8 cellular contexts compared by ENCODE assay signal in genomic region chr17:28902819-28903545, GRCh38. TPM values are rescaled to one million over a fixed set of nuclear protein-coding genes. Genes with fewer than 3 reads are reported as not detected.
DNase-seq lines count a peak whose midpoint lies in the region; ATAC-seq and TF ChIP-seq lines count a peak whose summit lies in the region.

Gene DHRS13, minus strand, starts transcription at chr17:28903079. Its CDS starts 135 bp downstream, at chr17:28902944.

- CTCF ChIA-PET in GM10248 (lab: Yijun Ruan, JAX) = interaction anchor here (0.7 to 11.5 kb wide), 35 partner anchors 8 to 260 kb away, joined by 3 to 89 read pairs (median 4); partner anchors contain the start of genes FAM222B, PHF12 and TLCD1

- POLR2A ChIA-PET in GM10248 (lab: Yijun Ruan, JAX) = no interaction called here

- H4K20me1 ChIP-seq in osteoblast (ENCODE audit: insufficient read depth, low read length) = peaks cover 7% of the 10 kb centered on the region

- peaks cover 0 to 5% of the 10 kb centered on the region in 2 donors for H3K9me3 Mint-ChIP-seq in activated naive CD4-positive, alpha-beta T cell treated with anti-CD3 and anti-CD28 coated beads, Interleukin-2, amount 50 U/mL, for 72 hours

- no peak within 1 kb of the TSS for H3K27ac ChIP-seq in osteoblast (ENCODE audit: low read depth, low read length)
- peak within 1 kb of the TSS; percentile 76 for H3K27ac ChIP-seq in thymus (ENCODE audit: low read depth)

- peak within 1 kb of the TSS; percentile 88 for H3K4me2 ChIP-seq in osteoblast (ENCODE audit: insufficient read depth, low read length)

- H3K27me3 ChIP-seq in osteoblast (ENCODE audit: insufficient read depth, low read length) (no peaks in the 10 kb centered on the region), thymus (ENCODE audit: control insufficient read depth, insufficient read depth) (no peaks in the 10 kb centered on the region)

- H3K79me2 ChIP-seq in osteoblast (ENCODE audit: insufficient read depth, low read length) = peaks cover 4% of the 10 kb centered on the region

- DNase-seq in GM10248 (ENCODE audit: extremely low spot score) (peak; percentile 93), NCI-H1048 (lab: John Stamatoyannopoulos, UW) (peak; percentile 84), SKM-1 (lab: John Stamatoyannopoulos, UW; ENCODE audit: unreplicated experiment) (peak; percentile 83), glomerular visceral epithelial cell (ENCODE audit: extremely low spot score) (peak; percentile 97), osteoblast (ENCODE audit: insufficient read length, low spot score, missing footprints) (peak; percentile 100)
- peak; percentile 92 to 99 for DNase-seq in activated naive CD4-positive, alpha-beta T cell treated with anti-CD3 and anti-CD28 coated beads, Interleukin-2, amount 50 U/mL, for 72 hours (ENCODE audit: low spot score in 2 of 2)

- H3K36me3 Mint-ChIP-seq in activated naive CD4-positive, alpha-beta T cell treated with anti-CD3 and anti-CD28 coated beads, Interleukin-2, amount 50 U/mL, for 72 hours = peaks cover 16 to 26% of the 10 kb centered on the region in 2 donors

- peak within 1 kb of the TSS; percentile 82 to 98 for H3K27ac Mint-ChIP-seq in activated naive CD4-positive, alpha-beta T cell treated with anti-CD3 and anti-CD28 coated beads, Interleukin-2, amount 50 U/mL, for 72 hours

- H3K9me3 ChIP-seq in osteoblast (ENCODE audit: low read depth, low read length) = no peaks in the 10 kb centered on the region
- no peaks in the 10 kb centered on the region for H3K9me3 ChIP-seq in thymus (ENCODE audit: control insufficient read depth)

- ATAC-seq in HG02588 (IDR thresholded peaks at IDR 0.05; ENCODE audit: unreplicated experiment) = peak; percentile 73
- peak; percentile 90 to 94 for ATAC-seq in activated naive CD4-positive, alpha-beta T cell treated with anti-CD3 and anti-CD28 coated beads, Interleukin-2, amount 50 U/mL, for 72 hours

- H3K36me3 ChIP-seq in osteoblast (ENCODE audit: insufficient read depth, low read length) (peaks cover 28% of the 10 kb centered on the region), thymus (ENCODE audit: control insufficient read depth, insufficient read depth) (peaks cover 24% of the 10 kb centered on the region)

- peak within 1 kb of the TSS; percentile 73 for H2AFZ ChIP-seq in osteoblast (ENCODE audit: low read length)

- 2% methylated on average over 55 of the region's 55 CpGs for WGBS in thymus

- peak; percentile 92 for TF ChIP-seq CTCF in GM10248 (IDR thresholded peaks at IDR 0.05; ENCODE audit: control extremely low read depth, extremely low read depth, low read depth, missing control alignments)
- TF ChIP-seq CTCF in osteoblast (IDR thresholded peaks at IDR 0.05; ENCODE audit: extremely low read depth, low read depth, low read length) = peak; percentile 68

- peak within 1 kb of the TSS; percentile 77 for H3K4me3 ChIP-seq in osteoblast (ENCODE audit: insufficient read depth, low read length)
- peak within 1 kb of the TSS; percentile 75 for H3K4me3 ChIP-seq in thymus (ENCODE audit: low read length)

- peaks cover 18% of the 10 kb centered on the region for H3K4me1 ChIP-seq in osteoblast (ENCODE audit: insufficient read depth, low read length)
- H3K4me1 ChIP-seq in thymus (ENCODE audit: control insufficient read depth, insufficient read depth, low read length) = peaks cover 10% of the 10 kb centered on the region

RNA-seq across cellular contexts. Expression of gene DHRS13, which starts in this region (rescaled TPM):
- total RNA-seq in activated naive CD4-positive, alpha-beta T cell treated with anti-CD3 and anti-CD28 coated beads, Interleukin-2, amount 50 U/mL, for 72 hours = 10 to 100 TPM; 33.8 to 36.5 TPM
- 4.7 and 6.2 TPM in 2 replicates for total RNA-seq in osteoblast
- 18.9 TPM for polyA plus RNA-seq in thymus
